In the genomic region with DNA sequence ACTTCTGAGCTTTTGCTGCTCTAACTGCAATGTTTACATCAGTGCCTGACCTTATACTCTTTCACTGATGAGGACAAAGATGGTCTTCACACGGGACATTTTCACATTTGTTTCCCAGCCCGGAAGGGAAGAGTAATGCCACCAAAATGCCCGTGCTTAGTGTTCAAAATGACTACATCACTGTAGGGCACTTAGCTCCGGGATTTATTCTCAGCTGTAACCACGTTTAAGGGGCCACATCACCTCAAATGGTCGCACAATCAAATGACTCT, we compare ENCODE assay signal across 8 cellular contexts. TPM values are rescaled to one million over a fixed set of nuclear protein-coding genes. Genes with fewer than 3 reads are reported as not detected.
DNase-seq lines count a peak whose midpoint lies in the region; ATAC-seq, FAIRE-seq and TF ChIP-seq lines count a peak whose summit lies in the region.

No MANE protein-coding gene starts in this region.

- H2AFZ ChIP-seq in OCI-LY7 (ENCODE audit: low read length) (peak overlapping the region; percentile 100), endothelial cell of umbilical vein (ENCODE audit: low read depth, low read length) (no peak overlapping the region)

- peak overlapping the region; percentile 71 for H3K4me3 ChIP-seq in OCI-LY7 (ENCODE audit: low read depth, low read length, poor library complexity, severe bottlenecking)
- H3K4me3 ChIP-seq in endothelial cell of umbilical vein (replicated peaks in 1 of 3; ENCODE audit: insufficient read depth in 1 of 3, low read depth in 1 of 3, low read length in 3 of 3): peak overlapping the region in 2 of 3 experiments; percentile 12 to 36
- peak overlapping the region; percentile 45 for H3K4me3 ChIP-seq in ovary

- TF ChIP-seq EP300 in ovary (IDR thresholded peaks at IDR 0.05): no peak

- no peak for DNase-seq in Calu3
- no peak for DNase-seq in OCI-LY7 (ENCODE audit: low spot score)
- no peak for DNase-seq in endothelial cell of umbilical vein (ENCODE audit: low read depth, low spot score)
- no peak for DNase-seq in ovary
- DNase-seq in NAMALWA (ENCODE audit: low spot score): no peak
- no peak for DNase-seq in NCI-H446 treated with DMSO at 0.1 percent for 48 hours (lab: John Stamatoyannopoulos, UW)
- no peak for DNase-seq in KG1 (lab: John Stamatoyannopoulos, UW)

- H3K4me2 ChIP-seq in OCI-LY7 (ENCODE audit: low read length): peak overlapping the region; percentile 85
- H3K4me2 ChIP-seq in endothelial cell of umbilical vein (ENCODE audit: insufficient read depth, low read length): peak overlapping the region; percentile 59

- WGBS in ovary, 3 donors: 20 to 22% (median 20%) methylated on average over 6 of the region's 6 CpGs

- H3K4me1 Mint-ChIP-seq in Calu3 (ENCODE audit: low read depth, unreplicated experiment): peaks cover 64% of the 10 kb centered on the region

- H3K9me1 ChIP-seq in endothelial cell of umbilical vein (replicated peaks; ENCODE audit: control insufficient read depth, extremely low read depth, insufficient read depth, low read length): no peaks in the 10 kb centered on the region

- H3K79me2 ChIP-seq in OCI-LY7 (ENCODE audit: insufficient read depth, low read depth, low read length) (no peaks in the 10 kb centered on the region), endothelial cell of umbilical vein (ENCODE audit: control insufficient read depth, insufficient read depth, low read length) (no peaks in the 10 kb centered on the region)

- POLR2A ChIA-PET in OCI-LY7 (lab: Charles Lee): interaction anchor here (0.5 kb wide), 1 partner anchor 435 kb away, joined by 7 read pairs; no protein-coding TSS in a partner anchor
- POLR2A ChIA-PET in endothelial cell of umbilical vein (lab: Charles Lee): interaction anchor here (1.0 to 2.1 kb wide), 6 partner anchors 21 to 106 kb away, joined by 3 to 15 read pairs (median 6); a partner anchor contains a TSS

- H3K27ac ChIP-seq in OCI-LY7 (ENCODE audit: low read depth, low read length, poor library complexity, severe bottlenecking) (peak overlapping the region; percentile 19), endothelial cell of umbilical vein (ENCODE audit: insufficient read depth, low read depth, low read length) (peak overlapping the region; percentile 99), ovary (peak overlapping the region in 1 of 2 donors; percentile 94)

- H3K4me1 ChIP-seq in OCI-LY7 (ENCODE audit: insufficient read depth, low read length, poor library complexity, severe bottlenecking) (peaks cover 36% of the 10 kb centered on the region), endothelial cell of umbilical vein (ENCODE audit: control insufficient read depth, extremely low read depth, insufficient read depth, low read length) (peaks cover 46% of the 10 kb centered on the region), ovary (ENCODE audit: insufficient read depth) (peaks cover 4% of the 10 kb centered on the region)

- H3K27me3 Mint-ChIP-seq in Calu3 (ENCODE audit: unreplicated experiment): no peaks in the 10 kb centered on the region

- H3K36me3 ChIP-seq in OCI-LY7 (ENCODE audit: insufficient read depth, low read length) (no peaks in the 10 kb centered on the region), endothelial cell of umbilical vein (ENCODE audit: control insufficient read depth in 2 of 2, extremely low read depth in 1 of 2, insufficient read depth in 2 of 2, low read length in 2 of 2) (no peaks in the 10 kb centered on the region), ovary (no peaks in the 10 kb centered on the region)

- H3K9ac ChIP-seq in endothelial cell of umbilical vein (replicated peaks; ENCODE audit: extremely low read depth, insufficient read depth, low read length): peak overlapping the region; percentile 96

- H4K20me1 ChIP-seq in OCI-LY7 (ENCODE audit: insufficient read depth, low read length) (no peaks in the 10 kb centered on the region), endothelial cell of umbilical vein (replicated peaks; ENCODE audit: control insufficient read depth, extremely low read depth, insufficient read depth, low read length) (no peaks in the 10 kb centered on the region)

- no peak for FAIRE-seq in endothelial cell of umbilical vein (lab: Jason Lieb, UNC)

- intact Hi-C loops in Calu3 (cut with micrococcal nuclease; ENCODE audit: unreplicated experiment): no loop called here
- intact Hi-C loops in OCI-LY7 (cut with micrococcal nuclease; ENCODE audit: unreplicated experiment): no loop called here
- intact Hi-C loops in endothelial cell of umbilical vein (cut with micrococcal nuclease): no loop called here
- intact Hi-C loops in ovary (cut with DNase I): loop anchor here in 1 of 4 donors (10.0 kb wide), 1 partner anchor 94 kb away; a partner anchor contains a TSS

- TF ChIP-seq POLR2A in endothelial cell of umbilical vein (IDR thresholded peaks at IDR 0.05; ENCODE audit: low read depth, low read length) (peak; percentile 27), ovary (IDR thresholded peaks at IDR 0.05) (no peak)

- no peaks in the 10 kb centered on the region for H3K9me3 Mint-ChIP-seq in Calu3 (ENCODE audit: low read depth, unreplicated experiment)

- CTCF ChIA-PET in Calu3 (lab: Charles Lee) (interaction anchor here (0.7 to 2.5 kb wide), 3 partner anchors 62 to 97 kb away, joined by 3 to 14 read pairs (median 4); a partner anchor contains a TSS), OCI-LY7 (lab: Charles Lee; ENCODE audit: unreplicated experiment) (no interaction called here), endothelial cell of umbilical vein (lab: Charles Lee) (interaction anchor here (0.7 to 6.0 kb wide), 12 partner anchors 15 to 184 kb away, joined by 3 to 89 read pairs (median 6); a partner anchor contains a TSS)

- TF ChIP-seq CTCF in Calu3 (IDR thresholded peaks at IDR 0.05; ENCODE audit: unreplicated experiment) (no peak), OCI-LY7 (conservative IDR thresholded peaks at IDR 0.05; ENCODE audit: low read length) (no peak), endothelial cell of umbilical vein (IDR thresholded peaks at IDR 0.05; ENCODE audit: extremely low read depth in 1 of 2, insufficient read depth in 1 of 2, low read depth in 1 of 2, low read length in 2 of 2) (no peak), ovary (IDR thresholded peaks at IDR 0.05) (no peak)

- no peak for ATAC-seq in GM18870 (IDR thresholded peaks at IDR 0.05; ENCODE audit: unreplicated experiment)

- peak overlapping the region; percentile 96 for H3K27ac Mint-ChIP-seq in Calu3 (ENCODE audit: unreplicated experiment)

- no peaks in the 10 kb centered on the region for H3K9me2 ChIP-seq in OCI-LY7 (ENCODE audit: insufficient read depth, low read length)

- no peaks in the 10 kb centered on the region for H3K27me3 ChIP-seq in endothelial cell of umbilical vein (ENCODE audit: control insufficient read depth in 2 of 2, insufficient read depth in 2 of 2, low read length in 2 of 2)
- H3K27me3 ChIP-seq in ovary: no peaks in the 10 kb centered on the region

- H3K9me3 ChIP-seq in OCI-LY7 (ENCODE audit: low read length) (no peaks in the 10 kb centered on the region), endothelial cell of umbilical vein (replicated peaks; ENCODE audit: control insufficient read depth, insufficient read depth, low read length) (no peaks in the 10 kb centered on the region), ovary (no peaks in the 10 kb centered on the region)

- dilution Hi-C loops in endothelial cell of umbilical vein (cut with MboI; ENCODE audit: extremely low pct_ligation_motif_present, low sequenced_read_pairs): no loop called here

- peaks cover 33% of the 10 kb centered on the region for H3K36me3 Mint-ChIP-seq in Calu3 (ENCODE audit: insufficient read depth, unreplicated experiment)

- H3K4me3 Mint-ChIP-seq in Calu3 (ENCODE audit: low read depth, unreplicated experiment): peak overlapping the region; percentile 77

- BruUV-seq in Calu3 (replicated peaks; lab: Mats Ljungman, UMichigan): TSS peak; percentile 95
- BruUV-seq in OCI-LY7 (replicated peaks; lab: Mats Ljungman, UMichigan): no TSS peak
- BruUV-seq in endothelial cell of umbilical vein (replicated peaks; lab: Mats Ljungman, UMichigan): TSS peak; percentile 78

TF ChIP-seq in endothelial cell of umbilical vein, 7 proteins besides CTCF, POLR2A, EP300 and RAD21:
- TF ChIP-seq FOS (IDR thresholded peaks at IDR 0.05; ENCODE audit: borderline replicate concordance, insufficient read depth, low read length) (no peak), JUN (IDR thresholded peaks at IDR 0.05; ENCODE audit: borderline replicate concordance, insufficient read depth, insufficient read length, low read depth) (no peak), GATA2 (IDR thresholded peaks at IDR 0.05; ENCODE audit: insufficient read depth, insufficient read length, low read depth, low read length) (no peak)
- TF ChIP-seq, protein P1, sequence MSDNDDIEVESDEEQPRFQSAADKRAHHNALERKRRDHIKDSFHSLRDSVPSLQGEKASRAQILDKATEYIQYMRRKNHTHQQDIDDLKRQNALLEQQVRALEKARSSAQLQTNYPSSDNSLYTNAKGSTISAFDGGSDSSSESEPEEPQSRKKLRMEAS (IDR thresholded peaks at IDR 0.05; ENCODE audit: insufficient read depth, insufficient read length): no peak

RNA-seq across cellular contexts. Expression of a gene that starts 2.9 kb away (rescaled TPM):
- total RNA-seq in Calu3 (2022) (0.47 TPM in 1 of 2 replicates, not detected in the other), OCI-LY7 (2022) (not detected in 2 replicates), endothelial cell of umbilical vein (not detected in 2 replicates), ovary (not detected)
- total RNA-seq in OCI-LY7 (2014; rRNA removed; shearing (Covaris generic)): not detected in 2 replicates
- polyA plus RNA-seq in endothelial cell of umbilical vein (not detected in 2 replicates), ovary (under 1 TPM; 0.33 to 0.43 TPM)
- polyA plus RNA-seq in endothelial cell of umbilical vein (2011; cell fraction: cytosol; rRNA removed): not detected in 2 replicates
- not detected in 2 replicates for polyA plus RNA-seq in endothelial cell of umbilical vein (2011; cell fraction: nucleus; rRNA removed)
- 0.16 TPM in 1 of 2 replicates, not detected in the other for polyA plus RNA-seq in endothelial cell of umbilical vein (2012)
- not detected in 2 replicates for polyA minus RNA-seq in endothelial cell of umbilical vein
- not detected for polyA minus RNA-seq in endothelial cell of umbilical vein (2011; cell fraction: cytosol; rRNA and poly(A)+ RNA removed)
- polyA minus RNA-seq in endothelial cell of umbilical vein (2011; cell fraction: nucleus; rRNA and poly(A)+ RNA removed): not detected in 2 replicates

RNA-seq across cellular contexts. Expression of a gene that starts 56.4 kb away (rescaled TPM):
- total RNA-seq in Calu3 (2022) (2.7 and 3.6 TPM in 2 replicates), OCI-LY7 (2022) (4.7 and 5.6 TPM in 2 replicates), endothelial cell of umbilical vein (9.4 and 13.2 TPM in 2 replicates), ovary (1 to 10 TPM; 5.3 to 8.8 (median 5.7) TPM)
- 7.0 and 7.5 TPM in 2 replicates for total RNA-seq in OCI-LY7 (2014; rRNA removed; shearing (Covaris generic))
- polyA plus RNA-seq in endothelial cell of umbilical vein (4.9 TPM in 2 replicates), ovary (1 to 10 TPM; 2.1 to 9.4 TPM)
- polyA plus RNA-seq in endothelial cell of umbilical vein (2011; cell fraction: cytosol; rRNA removed): 4.7 and 5.1 TPM in 2 replicates
- 7.5 and 8.2 TPM in 2 replicates for polyA plus RNA-seq in endothelial cell of umbilical vein (2011; cell fraction: nucleus; rRNA removed)
- 7.4 and 7.6 TPM in 2 replicates for polyA plus RNA-seq in endothelial cell of umbilical vein (2012)
- polyA minus RNA-seq in endothelial cell of umbilical vein: 20.3 and 24.7 TPM in 2 replicates
- polyA minus RNA-seq in endothelial cell of umbilical vein (2011; cell fraction: cytosol; rRNA and poly(A)+ RNA removed): 4.6 TPM
- polyA minus RNA-seq in endothelial cell of umbilical vein (2011; cell fraction: nucleus; rRNA and poly(A)+ RNA removed): 10.3 and 10.7 TPM in 2 replicates
